ENCODE assay signal across 22 cellular contexts in the genomic region with DNA sequence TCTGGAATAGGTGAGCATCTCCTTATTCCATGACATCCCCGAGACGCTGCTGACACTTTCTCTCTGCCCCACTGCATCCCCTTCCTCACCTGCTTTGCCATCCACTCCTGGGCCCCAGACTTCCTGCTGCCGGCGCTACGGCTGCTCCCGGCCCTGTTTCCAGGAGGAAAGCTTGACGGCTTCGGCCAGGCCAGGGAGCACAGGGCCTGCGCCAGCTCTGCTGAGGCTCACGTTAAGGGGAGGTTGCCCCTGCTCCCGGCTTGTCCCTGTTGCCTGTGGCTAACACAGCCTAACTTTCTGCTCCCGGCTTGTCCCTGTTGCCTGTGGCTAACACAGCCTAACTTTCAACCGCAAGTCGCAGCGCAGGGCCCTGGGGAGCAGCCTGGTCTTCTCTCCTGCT.
DNase-seq lines count a peak whose midpoint lies in the region; ATAC-seq, FAIRE-seq and TF ChIP-seq lines count a peak whose summit lies in the region.
"Had no signal": no experiment of that assay in that cellular context is flagged by ENCODE, and none has a peak within 500 bp of the region (broad histone marks: within the 10 kb centered on the region; RNA-seq: fewer than 3 reads in every experiment).

No MANE protein-coding gene starts in this region.

- WGBS in neuronal stem cell (ENCODE audit: extremely low coverage in 2 of 2, insufficient read length in 2 of 2, insufficient replicate concordance in 1 of 2), 2 donors, result no CpG with 5 or more reads among the region's 15 CpGs

- no peak overlapping the region for H4K8ac ChIP-seq in neuronal stem cell (ENCODE audit: low read depth, low read length)

- H3K4me3 ChIP-seq in SJCRH30, result no peak overlapping the region
- H3K4me3 ChIP-seq in astrocyte (ENCODE audit: insufficient read depth, low read depth, low read length), result no peak overlapping the region
- H3K4me3 ChIP-seq in neuronal stem cell (ENCODE audit: low read length in 2 of 2), result no peak overlapping the region
- H3K4me3 ChIP-seq: A549; BLaER1 treated with 17β-estradiol and CSF1 and Interleukin-3, amounts not matched to agents 10 nM and 100 nM had no signal

- H2BK120ac ChIP-seq in neuronal stem cell (ENCODE audit: low read depth, low read length), result no peak overlapping the region

- no peak overlapping the region for H4K91ac ChIP-seq in neuronal stem cell (ENCODE audit: low read depth, low read length, poor library complexity)

- H3K4me1 ChIP-seq in SJCRH30, result peaks cover 41% of the 10 kb centered on the region
- no peaks in the 10 kb centered on the region for H3K4me1 ChIP-seq in astrocyte (ENCODE audit: insufficient read depth, low read length)
- peaks cover 6 to 15% of the 10 kb centered on the region in 2 donors for H3K4me1 ChIP-seq in neuronal stem cell (ENCODE audit: control insufficient read depth in 2 of 2, insufficient read depth in 1 of 2, low read depth in 1 of 2, low read length in 2 of 2)
- H3K4me1 ChIP-seq: A549, Caco-2 had no signal

- intact Hi-C loops in posterior vena cava (cut with DNase I), result no loop called here
- intact Hi-C loops in activated T-helper 1 cell treated with anti-CD3 and anti-CD28 coated beads, Interleukin-12 subunit alpha, Interleukin-12 subunit beta, Interleukin-2, Interleukin-4 antibody, amounts not matched to agents 30 ng/mL and 10 ng/mL and 1 ng/mL, durations not matched to agents 14 hours and 24 hours and 36 hours (cut with micrococcal nuclease), result no loop called here

- H4K20me1 ChIP-seq in astrocyte (ENCODE audit: insufficient read depth, low read length), result no peaks in the 10 kb centered on the region
- H4K20me1 ChIP-seq: BLaER1 treated with 17β-estradiol and CSF1 and Interleukin-3, amounts not matched to agents 10 nM and 100 nM had no signal

- H3K9ac ChIP-seq in astrocyte (ENCODE audit: low read length) (no peak overlapping the region), neuronal stem cell (ENCODE audit: low read depth, low read length, poor library complexity) (no peak overlapping the region)
- H3K9ac ChIP-seq: BLaER1 treated with 17β-estradiol and CSF1 and Interleukin-3, amounts not matched to agents 10 nM and 100 nM had no signal

- H2AFZ ChIP-seq in astrocyte (ENCODE audit: low read depth, low read length) (no peak overlapping the region), neuronal stem cell (ENCODE audit: low read length) (no peak overlapping the region)

- peak overlapping the region; percentile 28 for H2BK12ac ChIP-seq in neuronal stem cell (ENCODE audit: low read length)

- no peak for FAIRE-seq in astrocyte (lab: Jason Lieb, UNC)
- FAIRE-seq: A549, D721Med, G401.6, GM12891 had no signal

- no peak overlapping the region for H2BK5ac ChIP-seq in neuronal stem cell (ENCODE audit: low read length)

- no peaks in the 10 kb centered on the region for H3K27me3 Mint-ChIP-seq in astrocyte (ENCODE audit: low read depth, unreplicated experiment)
- peaks cover 3% of the 10 kb centered on the region for H3K27me3 Mint-ChIP-seq in activated T-helper 1 cell treated with anti-CD3 and anti-CD28 coated beads, Interleukin-12 subunit alpha, Interleukin-12 subunit beta, Interleukin-2, Interleukin-4 antibody, amounts not matched to agents 30 ng/mL and 10 ng/mL and 1 ng/mL, durations not matched to agents 14 hours and 24 hours and 36 hours (ENCODE audit: insufficient read depth)

- no peaks in the 10 kb centered on the region for H3K79me1 ChIP-seq in neuronal stem cell (ENCODE audit: low read depth, low read length)

- no peak overlapping the region for H3K4me3 Mint-ChIP-seq in astrocyte (ENCODE audit: unreplicated experiment)
- no peak overlapping the region for H3K4me3 Mint-ChIP-seq in activated T-helper 1 cell treated with anti-CD3 and anti-CD28 coated beads, Interleukin-12 subunit alpha, Interleukin-12 subunit beta, Interleukin-2, Interleukin-4 antibody, amounts not matched to agents 30 ng/mL and 10 ng/mL and 1 ng/mL, durations not matched to agents 14 hours and 24 hours and 36 hours
- H3K4me3 Mint-ChIP-seq: B cell; CD4-positive, alpha-beta T cell; CD8-positive, alpha-beta T cell had no signal

- H3K4ac ChIP-seq in neuronal stem cell (ENCODE audit: low read length), result no peak overlapping the region

- H3K79me2 ChIP-seq in astrocyte (ENCODE audit: insufficient read depth, low read length), result no peaks in the 10 kb centered on the region

- H3K36me3 ChIP-seq in SJCRH30 (no peaks in the 10 kb centered on the region), astrocyte (ENCODE audit: insufficient read depth, low read length) (no peaks in the 10 kb centered on the region), neuronal stem cell (replicated peaks in 1 of 2; ENCODE audit: control insufficient read depth in 2 of 2, insufficient read depth in 2 of 2, low read length in 2 of 2) (no peaks in the 10 kb centered on the region)

- peaks cover 53% of the 10 kb centered on the region for H3K9me3 Mint-ChIP-seq in astrocyte (ENCODE audit: unreplicated experiment)
- no peaks in the 10 kb centered on the region for H3K9me3 Mint-ChIP-seq in activated T-helper 1 cell treated with anti-CD3 and anti-CD28 coated beads, Interleukin-12 subunit alpha, Interleukin-12 subunit beta, Interleukin-2, Interleukin-4 antibody, amounts not matched to agents 30 ng/mL and 10 ng/mL and 1 ng/mL, durations not matched to agents 14 hours and 24 hours and 36 hours
- H3K9me3 Mint-ChIP-seq: CD8-positive, alpha-beta T cell had no signal

- H3K27ac Mint-ChIP-seq in astrocyte (ENCODE audit: unreplicated experiment), result peak overlapping the region; percentile 26
- H3K27ac Mint-ChIP-seq in activated T-helper 1 cell treated with anti-CD3 and anti-CD28 coated beads, Interleukin-12 subunit alpha, Interleukin-12 subunit beta, Interleukin-2, Interleukin-4 antibody, amounts not matched to agents 30 ng/mL and 10 ng/mL and 1 ng/mL, durations not matched to agents 14 hours and 24 hours and 36 hours, result no peak overlapping the region
- H3K27ac Mint-ChIP-seq: B cell; CD4-positive, alpha-beta T cell; CD8-positive, alpha-beta T cell had no signal

- DNase-seq in SJCRH30 (no peak), astrocyte (ENCODE audit: low read depth) (no peak), neuronal stem cell (ENCODE audit: low spot score) (no peak), posterior vena cava (ENCODE audit: low spot score) (peak; percentile 68)
- DNase-seq in activated T-helper 1 cell treated with anti-CD3 and anti-CD28 coated beads, Interleukin-12 subunit alpha, Interleukin-12 subunit beta, Interleukin-2, Interleukin-4 antibody, amounts not matched to agents 30 ng/mL and 10 ng/mL and 1 ng/mL, durations not matched to agents 14 hours and 24 hours and 36 hours (ENCODE audit: low spot score), result no peak
- DNase-seq in activated CD4-positive, alpha-beta T cell treated with anti-CD3 and anti-CD28 coated beads, Interleukin-2, amount 50 U/mL, for 48 hours, result no peak
- DNase-seq: AML-193; Caco-2; Calu3; CD4-positive, alpha-beta T cell; CD8-positive, alpha-beta T cell; DMS79 treated with DMSO at 0.1 percent for 48 hours; GF-D8 had no signal

- no peak overlapping the region for H3K23ac ChIP-seq in neuronal stem cell (ENCODE audit: low read depth, low read length, poor library complexity)

- peak overlapping the region; percentile 79 for H3K27ac ChIP-seq in SJCRH30
- no peak overlapping the region for H3K27ac ChIP-seq in astrocyte (ENCODE audit: low read depth, low read length)
- no peak overlapping the region for H3K27ac ChIP-seq in neuronal stem cell (replicated peaks; ENCODE audit: low read length)
- H3K27ac ChIP-seq: 22Rv1; A549; BLaER1 treated with 17β-estradiol and CSF1 and Interleukin-3, amounts not matched to agents 10 nM and 100 nM; C4-2B had no signal

- H3K18ac ChIP-seq in neuronal stem cell (ENCODE audit: low read length), result peak overlapping the region; percentile 86

- H3K27me3 ChIP-seq in SJCRH30 (no peaks in the 10 kb centered on the region), astrocyte (ENCODE audit: insufficient read depth, low read length) (no peaks in the 10 kb centered on the region), neuronal stem cell (ENCODE audit: control insufficient read depth in 3 of 3, insufficient read depth in 3 of 3, low read depth in 1 of 3, low read length in 3 of 3) (no peaks in the 10 kb centered on the region)
- H3K27me3 ChIP-seq: BLaER1 treated with 17β-estradiol and CSF1 and Interleukin-3, amounts not matched to agents 10 nM and 100 nM had no signal

- H3K36me3 Mint-ChIP-seq in astrocyte (ENCODE audit: low read depth, unreplicated experiment), result peaks cover 6% of the 10 kb centered on the region
- H3K36me3 Mint-ChIP-seq in activated T-helper 1 cell treated with anti-CD3 and anti-CD28 coated beads, Interleukin-12 subunit alpha, Interleukin-12 subunit beta, Interleukin-2, Interleukin-4 antibody, amounts not matched to agents 30 ng/mL and 10 ng/mL and 1 ng/mL, durations not matched to agents 14 hours and 24 hours and 36 hours (ENCODE audit: low read depth), result no peaks in the 10 kb centered on the region
- H3K36me3 Mint-ChIP-seq: CD8-positive, alpha-beta T cell had no signal

- H3K4me2 ChIP-seq in astrocyte (ENCODE audit: low read length) (no peak overlapping the region), neuronal stem cell (ENCODE audit: insufficient read depth, low read length, poor library complexity, severe bottlenecking) (no peak overlapping the region)
- H3K4me2 ChIP-seq: A549; BLaER1 treated with 17β-estradiol and CSF1 and Interleukin-3, amounts not matched to agents 10 nM and 100 nM had no signal

- peak overlapping the region; percentile 1 for H2AK5ac ChIP-seq in neuronal stem cell (ENCODE audit: low read depth, low read length)

- H3K9me3 ChIP-seq in SJCRH30 (replicated peaks) (peaks cover 14% of the 10 kb centered on the region; the same call in 1 of the 2 replicates), astrocyte (ENCODE audit: insufficient read depth, low read depth, low read length) (peaks cover 16% of the 10 kb centered on the region), neuronal stem cell (replicated peaks in 1 of 2; ENCODE audit: control insufficient read depth in 2 of 2, insufficient read depth in 1 of 2, low read depth in 1 of 2, low read length in 2 of 2) (peaks cover 6 to 63% of the 10 kb centered on the region in 2 donors)
- H3K9me3 ChIP-seq: Caco-2 had no signal

- ATAC-seq in GM21825 (IDR thresholded peaks at IDR 0.05; ENCODE audit: unreplicated experiment), result no peak
- ATAC-seq: A549; CD8-positive, alpha-beta T cell had no signal

- no peak overlapping the region for H2BK15ac ChIP-seq in neuronal stem cell (ENCODE audit: low read length)

- H3K14ac ChIP-seq in neuronal stem cell (ENCODE audit: low read length), result no peak overlapping the region

- TF ChIP-seq CTCF in astrocyte (IDR thresholded peaks at IDR 0.05; ENCODE audit: insufficient read depth, low read depth, low read length), result no peak

- peaks cover 8% of the 10 kb centered on the region for H3K4me1 Mint-ChIP-seq in astrocyte (ENCODE audit: low read depth, unreplicated experiment)
- H3K4me1 Mint-ChIP-seq in activated T-helper 1 cell treated with anti-CD3 and anti-CD28 coated beads, Interleukin-12 subunit alpha, Interleukin-12 subunit beta, Interleukin-2, Interleukin-4 antibody, amounts not matched to agents 30 ng/mL and 10 ng/mL and 1 ng/mL, durations not matched to agents 14 hours and 24 hours and 36 hours (ENCODE audit: low read depth), result no peaks in the 10 kb centered on the region
- H3K4me1 Mint-ChIP-seq: B cell had no signal
